In the genomic region with DNA sequence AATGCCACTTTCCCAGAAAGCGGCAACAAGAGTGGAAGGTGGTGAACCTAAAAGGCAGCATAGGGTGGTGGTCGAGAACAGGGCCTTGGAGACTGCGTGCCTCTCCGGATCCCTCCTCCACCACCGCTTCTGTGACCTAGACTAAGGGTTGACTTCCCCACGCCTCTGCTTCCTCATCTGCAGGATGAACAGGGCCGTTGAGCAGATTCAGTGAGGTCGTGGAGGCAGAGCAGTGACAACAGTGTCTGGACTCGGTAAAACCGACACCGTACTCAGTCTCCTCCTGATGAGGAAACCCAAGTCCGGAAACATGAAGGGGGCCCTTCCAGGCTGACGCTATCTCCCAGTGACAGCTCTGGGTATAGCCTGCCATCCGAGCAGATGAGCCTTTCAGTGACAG, we compare ENCODE assay signal across 8 cellular contexts.
DNase-seq lines count a peak whose midpoint lies in the region; ATAC-seq and TF ChIP-seq lines count a peak whose summit lies in the region.

No MANE protein-coding gene starts in this region.

- no peak overlapping the region for H3K27ac ChIP-seq in DOHH2 (ENCODE audit: low read depth, low read length)
- peak overlapping the region in 1 of 2 donors; percentile 89 for H3K27ac ChIP-seq in left lung
- peak overlapping the region in 1 of 4 donors; percentile 64 for H3K27ac ChIP-seq in sigmoid colon
- no peak overlapping the region for H3K27ac ChIP-seq in osteoblast (ENCODE audit: low read depth, low read length)

- peak; percentile 11 for ATAC-seq in HG03565 (IDR thresholded peaks at IDR 0.05; ENCODE audit: unreplicated experiment)
- peak; percentile 48 for ATAC-seq in left lung

- H3K4me1 ChIP-seq in DOHH2 (ENCODE audit: control insufficient read depth, low read length) (peaks cover 53% of the 10 kb centered on the region), left lung (peaks cover 0 to 94% of the 10 kb centered on the region in 2 donors), sigmoid colon (peaks cover 0 to 21% (median 16%) of the 10 kb centered on the region in 4 donors), osteoblast (ENCODE audit: insufficient read depth, low read length) (no peaks in the 10 kb centered on the region)

- H4K20me1 ChIP-seq in DOHH2 (ENCODE audit: control insufficient read depth, insufficient read depth, low read depth, low read length) (no peaks in the 10 kb centered on the region), osteoblast (ENCODE audit: insufficient read depth, low read length) (no peaks in the 10 kb centered on the region)

- DNase-seq in activated CD8-positive, alpha-beta memory T cell treated with anti-CD3 and anti-CD28 coated beads for 24 hours: peak; percentile 82
- DNase-seq in left lung: peak; percentile 64 to 71
- no peak for DNase-seq in sigmoid colon
- no peak for DNase-seq in inferior parietal cortex (ENCODE audit: extremely low spot score)
- no peak for DNase-seq in NCI-H2227 (lab: John Stamatoyannopoulos, UW; ENCODE audit: unreplicated experiment)
- DNase-seq in osteoblast (ENCODE audit: insufficient read length, low spot score, missing footprints): no peak

- intact Hi-C loops in left lung (cut with DNase I) (no loop called here), sigmoid colon (cut with DNase I) (no loop called here)

- no peak for TF ChIP-seq POLR2A in sigmoid colon (IDR thresholded peaks at IDR 0.05)

- TF ChIP-seq CTCF in DOHH2 (IDR thresholded peaks at IDR 0.05; ENCODE audit: low read depth, low read length, poor library complexity, severe bottlenecking): no peak
- TF ChIP-seq CTCF in left lung (IDR thresholded peaks at IDR 0.05): no peak
- TF ChIP-seq CTCF in sigmoid colon (IDR thresholded peaks at IDR 0.05): no peak
- no peak for TF ChIP-seq CTCF in osteoblast (IDR thresholded peaks at IDR 0.05; ENCODE audit: extremely low read depth, low read depth, low read length)

- H2AFZ ChIP-seq in osteoblast (ENCODE audit: low read length): no peak overlapping the region

- peak overlapping the region; percentile 65 for H3K4me2 ChIP-seq in DOHH2 (ENCODE audit: low read length)
- no peak overlapping the region for H3K4me2 ChIP-seq in osteoblast (ENCODE audit: insufficient read depth, low read length)

- H3K9me3 ChIP-seq in DOHH2 (ENCODE audit: control insufficient read depth, insufficient read depth, low read length): peaks cover 6% of the 10 kb centered on the region
- H3K9me3 ChIP-seq in left lung: peaks cover 0 to 8% of the 10 kb centered on the region in 2 donors
- no peaks in the 10 kb centered on the region for H3K9me3 ChIP-seq in sigmoid colon
- H3K9me3 ChIP-seq in osteoblast (ENCODE audit: low read depth, low read length): no peaks in the 10 kb centered on the region

- no peaks in the 10 kb centered on the region for H3K36me3 ChIP-seq in DOHH2 (ENCODE audit: control insufficient read depth, low read length)
- H3K36me3 ChIP-seq in left lung: peaks cover 0 to 6% of the 10 kb centered on the region in 2 donors
- peaks cover 0 to 16% (median 1%) of the 10 kb centered on the region in 4 donors for H3K36me3 ChIP-seq in sigmoid colon
- no peaks in the 10 kb centered on the region for H3K36me3 ChIP-seq in osteoblast (ENCODE audit: insufficient read depth, low read length)

- no peaks in the 10 kb centered on the region for H3K79me2 ChIP-seq in DOHH2 (ENCODE audit: control insufficient read depth, low read length)
- no peaks in the 10 kb centered on the region for H3K79me2 ChIP-seq in osteoblast (ENCODE audit: insufficient read depth, low read length)

- no peaks in the 10 kb centered on the region for H3F3A ChIP-seq in DOHH2 (ENCODE audit: control insufficient read depth, insufficient read depth)

- TF ChIP-seq EP300 in sigmoid colon (IDR thresholded peaks at IDR 0.05): no peak

- H3K27me3 ChIP-seq in DOHH2 (ENCODE audit: control insufficient read depth, low read length): peaks cover 82% of the 10 kb centered on the region
- no peaks in the 10 kb centered on the region for H3K27me3 ChIP-seq in left lung
- H3K27me3 ChIP-seq in sigmoid colon: no peaks in the 10 kb centered on the region
- H3K27me3 ChIP-seq in osteoblast (ENCODE audit: insufficient read depth, low read length): no peaks in the 10 kb centered on the region

- H3K4me3 ChIP-seq in DOHH2 (ENCODE audit: low read length) (peak overlapping the region; percentile 1; the same call in 1 of the 2 replicates), left lung (peak overlapping the region in 1 of 2 donors; percentile 20), sigmoid colon (no peak overlapping the region), osteoblast (ENCODE audit: insufficient read depth, low read length) (no peak overlapping the region)

- WGBS in sigmoid colon, 2 donors: 52 to 82% methylated on average over 14 of the region's 14 CpGs

- no peaks in the 10 kb centered on the region for H3K9me2 ChIP-seq in DOHH2 (replicated peaks; ENCODE audit: control insufficient read depth, low read length)

Comparison
In these comparisons a context has a peak if more than half of its experiments do, and no peak if none do; other contexts are left out.
1. DNase-seq: peak in activated CD8-positive, alpha-beta memory T cell treated with anti-CD3 and anti-CD28 coated beads for 24 hours (single experiment) and left lung (2 of 2); none in sigmoid colon (single experiment), inferior parietal cortex (single experiment), NCI-H2227 (single experiment) and osteoblast (single experiment).